15 cellular contexts compared by ENCODE assay signal in the genomic region with DNA sequence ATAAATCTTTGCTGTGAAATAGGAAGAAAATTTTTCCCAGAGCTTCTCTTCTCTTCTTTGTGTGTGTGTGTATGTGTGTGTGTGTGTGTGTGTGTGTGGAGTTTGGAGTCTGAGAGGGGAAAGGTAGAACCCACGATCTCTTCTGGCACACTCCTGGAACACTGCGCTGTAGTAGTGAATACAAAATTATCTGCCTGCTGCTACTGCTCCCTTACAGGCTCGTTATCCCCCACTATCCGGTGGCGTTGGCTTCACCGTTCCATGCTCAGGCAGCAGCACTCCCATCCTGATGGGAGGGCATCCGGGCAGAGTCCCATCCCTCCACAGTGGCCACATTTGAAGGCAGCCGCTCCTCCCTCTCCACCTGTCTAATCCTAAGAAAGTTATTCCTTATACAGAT.
"Had no signal": no experiment of that assay in that cellular context is flagged by ENCODE, and none has a peak within 500 bp of the region (broad histone marks: within the 10 kb centered on the region; RNA-seq: fewer than 3 reads in every experiment).

No MANE protein-coding gene starts in this region.

- H3K27ac Mint-ChIP-seq: naive thymus-derived CD4-positive, alpha-beta T cell; neural progenitor cell; stimulated activated naive CD8-positive, alpha-beta T cell treated with anti-CD3 and anti-CD28 coated beads, Interleukin-15, Interleukin-2, amounts not matched to agents 100 ng/mL and 50 ng/mL, for 24 hours; T-helper 1 cell treated with Interleukin-12 subunit alpha and Interleukin-12 subunit beta and Interleukin-4 antibody, amounts not matched to agents 30 μg/mL and 1 μg/mL, for 36 hours; type B pancreatic cell had no signal

- H3K27ac ChIP-seq: neural progenitor cell, skin epidermis had no signal

- H3K4me3 ChIP-seq: neural progenitor cell, skin epidermis had no signal

- DNase-seq: activated CD4-positive, alpha-beta T cell treated with anti-CD3 and anti-CD28 coated beads, Interleukin-2, amount 50 U/mL, for 1 hour; activated CD4-positive, CD25-positive, alpha-beta regulatory T cell treated with anti-CD3 and anti-CD28 coated beads, Interleukin-2, amount 50 U/mL, for 72 hours; activated CD8-positive, alpha-beta memory T cell treated with anti-CD3 and anti-CD28 coated beads, Interleukin-2, amount 50 U/mL, for 4 hours; activated effector memory CD4-positive, alpha-beta T cell treated with Interleukin-2 at 50 U/mL for 16 hours; activated naive CD4-positive, alpha-beta T cell treated with anti-CD3 and anti-CD28 coated beads, Interleukin-2, amount 50 U/mL, for 16 hours; activated T-cell treated with anti-CD3 and anti-CD28 coated beads, Interleukin-2, amount 50 U/mL, for 48 hours; aorta; effector CD4-positive, alpha-beta T cell; naive thymus-derived CD4-positive, alpha-beta T cell had no signal

- H3K36me3 ChIP-seq: neural progenitor cell had no signal

- H3K36me3 Mint-ChIP-seq: naive thymus-derived CD4-positive, alpha-beta T cell; neural progenitor cell; type B pancreatic cell had no signal

- FAIRE-seq: frontal cortex had no signal

- ATAC-seq: naive thymus-derived CD4-positive, alpha-beta T cell had no signal

- H3K9ac ChIP-seq: neural progenitor cell had no signal

- H2AFZ ChIP-seq: neural progenitor cell had no signal

- H3K4me3 Mint-ChIP-seq: naive thymus-derived CD4-positive, alpha-beta T cell; neural progenitor cell; stimulated activated naive CD8-positive, alpha-beta T cell treated with anti-CD3 and anti-CD28 coated beads, Interleukin-15, Interleukin-2, amounts not matched to agents 100 ng/mL and 50 ng/mL, for 24 hours; T-helper 1 cell treated with Interleukin-12 subunit alpha and Interleukin-12 subunit beta and Interleukin-4 antibody, amounts not matched to agents 30 μg/mL and 1 μg/mL, for 36 hours; type B pancreatic cell had no signal

- H3K4me1 ChIP-seq: neural progenitor cell had no signal

- H3K27me3 ChIP-seq: neural progenitor cell had no signal

- H3K4me1 Mint-ChIP-seq: naive thymus-derived CD4-positive, alpha-beta T cell had no signal

- H3K9me3 Mint-ChIP-seq: neural progenitor cell; stimulated activated naive CD8-positive, alpha-beta T cell treated with anti-CD3 and anti-CD28 coated beads, Interleukin-15, Interleukin-2, amounts not matched to agents 100 ng/mL and 50 ng/mL, for 24 hours; T-helper 1 cell treated with Interleukin-12 subunit alpha and Interleukin-12 subunit beta and Interleukin-4 antibody, amounts not matched to agents 30 μg/mL and 1 μg/mL, for 36 hours; type B pancreatic cell had no signal

- H3K4me2 ChIP-seq: neural progenitor cell had no signal
